ENCODE assay signal across 18 cellular contexts in genomic region chr20:23391707-23392310, GRCh38. TPM values are rescaled to one million over a fixed set of nuclear protein-coding genes. Genes with fewer than 3 reads are reported as not detected.
"Had no signal": no experiment of that assay in that cellular context is flagged by ENCODE, and none has a peak within 500 bp of the region (broad histone marks: within the 10 kb centered on the region; RNA-seq: fewer than 3 reads in every experiment).

No MANE protein-coding gene starts in this region.

- H3K9me3 ChIP-seq: left ventricle myocardium inferior, sigmoid colon had no signal

- H3K4me3 Mint-ChIP-seq: activated naive CD8-positive, alpha-beta T cell treated with anti-CD3 and anti-CD28 coated beads for 36 hours; activated T-cell treated with anti-CD3 and anti-CD28 coated beads, Interleukin-2, amount 50 U/mL, for 72 hours; type B pancreatic cell had no signal

- H3K9me3 Mint-ChIP-seq: activated naive CD8-positive, alpha-beta T cell treated with anti-CD3 and anti-CD28 coated beads for 36 hours; activated T-cell treated with anti-CD3 and anti-CD28 coated beads, Interleukin-2, amount 50 U/mL, for 72 hours; type B pancreatic cell had no signal

- ATAC-seq: activated T-cell treated with anti-CD3 and anti-CD28 coated beads, Interleukin-2, amount 50 U/mL, for 72 hours had no signal

- H3K27ac ChIP-seq: left ventricle myocardium inferior, sigmoid colon had no signal

- H3K27ac Mint-ChIP-seq: activated naive CD8-positive, alpha-beta T cell treated with anti-CD3 and anti-CD28 coated beads for 36 hours; activated T-cell treated with anti-CD3 and anti-CD28 coated beads, Interleukin-2, amount 50 U/mL, for 72 hours; type B pancreatic cell had no signal

- DNase-seq: activated CD4-positive, alpha-beta T cell treated with anti-CD3 and anti-CD28 coated beads, Interleukin-2, amount 50 U/mL, for 48 hours; activated CD4-positive, CD25-positive, alpha-beta regulatory T cell treated with anti-CD3 and anti-CD28 coated beads, Interleukin-2, amount 50 U/mL, for 72 hours; activated CD8-positive, alpha-beta memory T cell treated with anti-CD3 and anti-CD28 coated beads, Interleukin-2, amount 50 U/mL, for 4 hours; activated gamma-delta T cell treated with Interleukin-2 at 50 U/mL for 16 hours; activated naive CD8-positive, alpha-beta T cell treated with anti-CD3 and anti-CD28 coated beads for 36 hours; activated T-cell treated with anti-CD3 and anti-CD28 coated beads, Interleukin-2, amount 50 U/mL, for 72 hours; islet precursor cell; left ventricle myocardium inferior; sigmoid colon; stimulated activated CD4-positive, alpha-beta T cell treated with anti-CD3 and anti-CD28 coated beads, Interleukin-2, amount 100 ng/mL, for 24 hours; stimulated activated naive CD4-positive, alpha-beta T cell; T-helper 2 cell had no signal

- H3K4me3 ChIP-seq: left ventricle myocardium inferior, sigmoid colon had no signal

- H3K27me3 ChIP-seq: sigmoid colon had no signal

- H3K27me3 Mint-ChIP-seq: activated naive CD8-positive, alpha-beta T cell treated with anti-CD3 and anti-CD28 coated beads for 36 hours; type B pancreatic cell had no signal

RNA-seq across cellular contexts. Expression of gene CSTL1, which starts 47.7 kb away (rescaled TPM):
- total RNA-seq: activated naive CD8-positive, alpha-beta T cell treated with anti-CD3 and anti-CD28 coated beads for 36 hours; activated T-cell treated with anti-CD3 and anti-CD28 coated beads, Interleukin-2, amount 50 U/mL, for 72 hours; chondrocyte; dermis microvascular lymphatic vessel endothelial cell; left ventricle myocardium inferior; mesenteric fat pad; osteocyte; sigmoid colon had no signal
- polyA plus RNA-seq: neural cell, sigmoid colon had no signal
